ENCODE assay signal across 8 cellular contexts in the genomic region with DNA sequence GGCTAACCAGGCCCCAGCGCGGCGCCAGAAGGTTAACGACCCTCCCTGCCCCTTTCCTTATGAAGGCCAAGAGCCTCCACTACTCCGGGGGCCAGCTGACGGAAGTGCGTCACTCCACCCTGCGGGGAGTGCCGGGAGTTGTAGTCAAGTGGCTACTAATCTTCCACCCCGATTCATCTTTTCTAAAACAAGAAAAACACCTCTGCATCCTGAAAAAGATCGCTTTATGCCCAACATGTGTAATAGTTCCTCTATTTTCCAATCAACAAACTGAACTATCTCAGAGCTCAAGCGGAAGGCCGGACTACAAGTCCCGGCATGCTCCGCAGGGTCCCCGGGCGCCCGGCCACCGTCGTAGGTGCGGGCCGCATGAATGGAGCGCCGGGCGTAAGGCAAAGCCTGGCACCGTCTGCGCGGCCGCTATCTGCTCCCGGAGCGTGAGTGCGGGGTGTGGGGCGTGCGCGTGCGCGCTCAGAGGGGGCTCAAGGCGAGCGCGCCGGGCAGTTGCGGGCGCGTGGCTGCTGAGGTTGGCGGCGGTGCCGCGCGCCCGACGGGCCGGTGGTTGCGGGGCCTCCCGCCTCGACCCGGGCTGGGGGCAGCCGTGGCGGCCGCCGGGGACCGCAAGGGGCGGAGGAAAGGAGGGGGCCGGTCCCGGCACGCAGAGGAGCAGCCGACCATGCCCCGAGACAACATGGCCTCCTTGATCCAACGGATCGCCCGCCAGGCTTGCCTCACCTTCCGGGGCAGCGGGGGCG. TPM values are rescaled to one million over a fixed set of nuclear protein-coding genes. Genes with fewer than 3 reads are reported as not detected.
A peak's percentile ranks its signal among the peaks of the same experiment; 100 is the strongest.
DNase-seq lines count a peak whose midpoint lies in the region; ATAC-seq and TF ChIP-seq lines count a peak whose summit lies in the region.

Gene ADO (plus strand): TSS at position 337 of the 755 bp plus-strand sequence. CDS start 340 bp downstream, at position 677.

- peaks cover 20% of the 10 kb centered on the region for H3K4me1 ChIP-seq in ectodermal cell (ENCODE audit: control insufficient read depth, insufficient read depth, low read length)
- H3K4me1 ChIP-seq in lower lobe of right lung: peaks cover 43% of the 10 kb centered on the region

- H3K9me3 ChIP-seq in ectodermal cell (ENCODE audit: control insufficient read depth, low read length) (no peaks in the 10 kb centered on the region), lower lobe of right lung (no peaks in the 10 kb centered on the region)

- H3K27ac Mint-ChIP-seq in activated CD8-positive, alpha-beta T cell treated with anti-CD3 and anti-CD28 coated beads for 36 hours: peak within 1 kb of the TSS; percentile 99

- POLR2A ChIA-PET in activated CD8-positive, alpha-beta T cell treated with anti-CD3 and anti-CD28 coated beads for 36 hours (lab: Charles Lee): interaction anchor here (0.7 to 2.7 kb wide), 10 partner anchors 9 to 167 kb away, joined by 3 to 29 read pairs (median 4); partner anchors contain the start of gene EGR2

- H3K4me3 Mint-ChIP-seq in activated CD8-positive, alpha-beta T cell treated with anti-CD3 and anti-CD28 coated beads for 36 hours: peak within 1 kb of the TSS; percentile 84

- WGBS in ectodermal cell, 2 experiments: 0% methylated on average over 73 of the region's 73 CpGs

- CTCF ChIA-PET in activated CD8-positive, alpha-beta T cell treated with anti-CD3 and anti-CD28 coated beads for 36 hours (lab: Charles Lee): interaction anchor here (0.8 to 1.7 kb wide), 6 partner anchors 12 to 119 kb away, joined by 3 read pairs; partner anchors contain the start of gene EGR2

- ATAC-seq in GM19372 (IDR thresholded peaks at IDR 0.05; ENCODE audit: low read depth, unreplicated experiment) (peak; percentile 83), HG03520 (IDR thresholded peaks at IDR 0.05; ENCODE audit: unreplicated experiment) (peak; percentile 80), lower lobe of right lung (peak; percentile 94 to 95)
- peak; percentile 85 for ATAC-seq in activated CD8-positive, alpha-beta T cell treated with anti-CD3 and anti-CD28 coated beads for 36 hours

- DNase-seq in CD1c-positive myeloid dendritic cell (ENCODE audit: extremely low spot score) (peak; percentile 91), NCI-H748 (lab: John Stamatoyannopoulos, UW; ENCODE audit: unreplicated experiment) (peak; percentile 86), lower lobe of right lung (peak; percentile 93)
- peak; percentile 87 for DNase-seq in activated CD8-positive, alpha-beta T cell treated with anti-CD3 and anti-CD28 coated beads for 36 hours
- DNase-seq in stimulated activated CD4-positive, alpha-beta T cell treated with anti-CD3 and anti-CD28 coated beads, TNF-alpha, amount 100 ng/mL, for 24 hours (ENCODE audit: low read depth in 3 of 3): peak in 2 of 3 experiments; percentile 70 to 78

- H3K4me3 ChIP-seq in ectodermal cell (ENCODE audit: insufficient read depth, low read depth, low read length) (peak within 1 kb of the TSS; percentile 92), lower lobe of right lung (peak within 1 kb of the TSS; percentile 74)

- H3K4me1 Mint-ChIP-seq in activated CD8-positive, alpha-beta T cell treated with anti-CD3 and anti-CD28 coated beads for 36 hours (ENCODE audit: low read depth): peaks cover 36% of the 10 kb centered on the region

- H3K27ac ChIP-seq in ectodermal cell (ENCODE audit: insufficient read depth, low read depth, low read length, poor library complexity, severe bottlenecking) (peak within 1 kb of the TSS; percentile 53), lower lobe of right lung (peak within 1 kb of the TSS; percentile 93)

- H3K36me3 ChIP-seq in ectodermal cell (ENCODE audit: control insufficient read depth, insufficient read depth, low read length) (no peaks in the 10 kb centered on the region), lower lobe of right lung (peaks cover 11% of the 10 kb centered on the region)

- no peaks in the 10 kb centered on the region for H3K27me3 Mint-ChIP-seq in activated CD8-positive, alpha-beta T cell treated with anti-CD3 and anti-CD28 coated beads for 36 hours

- no peaks in the 10 kb centered on the region for H3K9me3 Mint-ChIP-seq in activated CD8-positive, alpha-beta T cell treated with anti-CD3 and anti-CD28 coated beads for 36 hours

- H3K27me3 ChIP-seq in ectodermal cell (ENCODE audit: control insufficient read depth, insufficient read depth, low read length, poor library complexity, severe bottlenecking) (no peaks in the 10 kb centered on the region), lower lobe of right lung (ENCODE audit: low read depth) (no peaks in the 10 kb centered on the region)

- H3K36me3 Mint-ChIP-seq in activated CD8-positive, alpha-beta T cell treated with anti-CD3 and anti-CD28 coated beads for 36 hours (ENCODE audit: low read depth): peaks cover 42% of the 10 kb centered on the region

- intact Hi-C loops in activated CD8-positive, alpha-beta T cell treated with anti-CD3 and anti-CD28 coated beads for 36 hours (cut with micrococcal nuclease): no loop called here
- intact Hi-C loops in lower lobe of right lung (cut with DNase I): no loop called here

- TF ChIP-seq CTCF in activated CD8-positive, alpha-beta T cell treated with anti-CD3 and anti-CD28 coated beads for 36 hours (IDR thresholded peaks at IDR 0.05): no peak
- no peak for TF ChIP-seq CTCF in lower lobe of right lung (IDR thresholded peaks at IDR 0.05)

RNA-seq across cellular contexts. Expression of gene ADO, which starts in this region (rescaled TPM):
- total RNA-seq in activated CD8-positive, alpha-beta T cell treated with anti-CD3 and anti-CD28 coated beads for 36 hours: 10 to 100 TPM; 28.0 to 28.9 TPM
- 29.5 TPM for polyA plus RNA-seq in ectodermal cell (2013, experiment 1 of 4)
- 28.6 TPM for polyA plus RNA-seq in ectodermal cell (2013, experiment 2 of 4)
- 23.2 TPM for polyA plus RNA-seq in ectodermal cell (2013, experiment 3 of 4)
- polyA plus RNA-seq in ectodermal cell (2013, experiment 4 of 4): 27.9 TPM
- 16.3 TPM for total RNA-seq in lower lobe of right lung

Comparison
In these comparisons a context has a peak if more than half of its experiments do, and no peak if none do; other contexts are left out.
1. Peak in every context shown above with its lines: DNase-seq, ATAC-seq, H3K4me3 ChIP-seq and H3K27ac ChIP-seq.